10 cellular contexts compared by ENCODE assay signal in genomic region chr2:101999122-101999789, GRCh38. TPM values are rescaled to one million over a fixed set of nuclear protein-coding genes. Genes with fewer than 3 reads are reported as not detected.
A peak's percentile ranks its signal among the peaks of the same experiment; 100 is the strongest.
DNase-seq lines count a peak whose midpoint lies in the region; ATAC-seq and TF ChIP-seq lines count a peak whose summit lies in the region.
"Had no signal": no experiment of that assay in that cellular context is flagged by ENCODE, and none has a peak within 500 bp of the region (broad histone marks: within the 10 kb centered on the region; RNA-seq: fewer than 3 reads in every experiment).

No MANE protein-coding gene starts in this region.

- H3K4me3 Mint-ChIP-seq in CD4-positive, alpha-beta T cell, result no peak overlapping the region
- no peak overlapping the region for H3K4me3 Mint-ChIP-seq in naive thymus-derived CD8-positive, alpha-beta T cell

- CTCF ChIA-PET in CD4-positive, alpha-beta T cell (lab: Charles Lee), result no interaction called here

- H3K27me3 ChIP-seq in CD4-positive, alpha-beta T cell (ENCODE audit: control insufficient read depth, insufficient read depth, low read length), result no peaks in the 10 kb centered on the region
- H3K27me3 ChIP-seq: MG63 had no signal

- intact Hi-C loops in CD4-positive, alpha-beta T cell (cut with DNase I, micrococcal nuclease), result no loop called here
- intact Hi-C loops in left colon (cut with DNase I, micrococcal nuclease), result no loop called here

- no peaks in the 10 kb centered on the region for H3K4me1 Mint-ChIP-seq in CD4-positive, alpha-beta T cell (ENCODE audit: low read depth)
- peaks cover 3 to 8% (median 7%) of the 10 kb centered on the region in 4 donors for H3K4me1 Mint-ChIP-seq in naive thymus-derived CD8-positive, alpha-beta T cell

- peaks cover 8% of the 10 kb centered on the region for H3K27me3 Mint-ChIP-seq in CD4-positive, alpha-beta T cell
- H3K27me3 Mint-ChIP-seq in naive thymus-derived CD8-positive, alpha-beta T cell, result peaks cover 0 to 20% (median 6%) of the 10 kb centered on the region in 5 donors

- no peaks in the 10 kb centered on the region for H3K9me3 Mint-ChIP-seq in CD4-positive, alpha-beta T cell
- H3K9me3 Mint-ChIP-seq in naive thymus-derived CD8-positive, alpha-beta T cell, result no peaks in the 10 kb centered on the region

- TF ChIP-seq CTCF in CD4-positive, alpha-beta T cell (IDR thresholded peaks at IDR 0.05), result no peak
- no peak for TF ChIP-seq CTCF in VCaP (conservative IDR thresholded peaks at IDR 0.05)

- no peak for DNase-seq in CD4-positive, alpha-beta T cell
- DNase-seq in left colon, result peak; percentile 51 to 59
- no peak for DNase-seq in naive thymus-derived CD8-positive, alpha-beta T cell
- no peak for DNase-seq in foreskin melanocyte
- DNase-seq: MG63 had no signal

- H3K27ac ChIP-seq in CD4-positive, alpha-beta T cell (ENCODE audit: low read depth, low read length), result no peak overlapping the region
- H3K27ac ChIP-seq in VCaP, result peak overlapping the region; percentile 21; the same call in 1 of the 2 replicates

- H3K36me3 Mint-ChIP-seq in CD4-positive, alpha-beta T cell (ENCODE audit: low read depth), result no peaks in the 10 kb centered on the region
- no peaks in the 10 kb centered on the region for H3K36me3 Mint-ChIP-seq in naive thymus-derived CD8-positive, alpha-beta T cell

- peak; percentile 21 for ATAC-seq in CD4-positive, alpha-beta T cell (ENCODE audit: poor library complexity)
- ATAC-seq in GM21447 (IDR thresholded peaks at IDR 0.05; ENCODE audit: unreplicated experiment) (peak; percentile 48), left colon (peak; percentile 90), HG03342 (IDR thresholded peaks at IDR 0.05; ENCODE audit: unreplicated experiment) (no peak), GM21526 (IDR thresholded peaks at IDR 0.05; ENCODE audit: low FRiP score, unreplicated experiment) (no peak)
- no peak for ATAC-seq in naive thymus-derived CD8-positive, alpha-beta T cell

- no peak overlapping the region for H3K27ac Mint-ChIP-seq in CD4-positive, alpha-beta T cell
- no peak overlapping the region for H3K27ac Mint-ChIP-seq in naive thymus-derived CD8-positive, alpha-beta T cell

- H3K9me3 ChIP-seq in CD4-positive, alpha-beta T cell (ENCODE audit: control insufficient read depth, low read length), result no peaks in the 10 kb centered on the region
- H3K9me3 ChIP-seq: MG63 had no signal

- POLR2A ChIA-PET in CD4-positive, alpha-beta T cell (lab: Charles Lee), result interaction anchor here (1.2 kb wide), 1 partner anchor 12 kb away, joined by 3 read pairs; no protein-coding TSS in a partner anchor
- POLR2A ChIA-PET in naive thymus-derived CD8-positive, alpha-beta T cell (lab: Charles Lee), result interaction anchor here (0.5 kb wide), 1 partner anchor 241 kb away, joined by 3 read pairs; no protein-coding TSS in a partner anchor

RNA-seq across cellular contexts. Expression of gene IL1R2, which starts 7.5 kb away (rescaled TPM):
- under 1 TPM; 0.31 to 0.47 TPM for total RNA-seq in CD4-positive, alpha-beta T cell
- total RNA-seq in left colon, result 10 to 100 TPM; 77.7 to 81.1 TPM
- not detected for total RNA-seq in naive thymus-derived CD8-positive, alpha-beta T cell
- polyA plus RNA-seq in naive thymus-derived CD8-positive, alpha-beta T cell, result not detected
- total RNA-seq: Daoy had no signal

Comparison
In these comparisons a context has a peak if more than half of its experiments do, and no peak if none do; other contexts are left out.
1. ATAC-seq: peak in CD4-positive, alpha-beta T cell (single experiment), GM21447 (single experiment) and left colon (single experiment); none in naive thymus-derived CD8-positive, alpha-beta T cell (0 of 2), HG03342 (single experiment) and GM21526 (single experiment).
2. DNase-seq: peak in left colon (2 of 2); none in CD4-positive, alpha-beta T cell (0 of 10), naive thymus-derived CD8-positive, alpha-beta T cell (0 of 10) and foreskin melanocyte (single experiment).
3. RNA of gene IL1R2, which starts 7.5 kb away (total RNA-seq): 77.7 to 81.1 TPM in left colon; 0.31 to 0.47 TPM in CD4-positive, alpha-beta T cell and not detected in naive thymus-derived CD8-positive, alpha-beta T cell; every median in the first group is over 10 times any median in the second.